In genomic region chr3:88336894-88337293, GRCh38 we compare ENCODE assay signal across 34 cellular contexts.
"Had no signal": no experiment of that assay in that cellular context is flagged by ENCODE, and none has a peak within 500 bp of the region (broad histone marks: within the 10 kb centered on the region; RNA-seq: fewer than 3 reads in every experiment).

No MANE protein-coding gene starts in this region.

- H3K4me3 ChIP-seq: MG63 had no signal

- H3K36me3 ChIP-seq: MG63 had no signal

- H3K27me3 ChIP-seq: MG63 had no signal

- H3K9me3 ChIP-seq: MG63 had no signal

- DNase-seq: Karpas-422, Kasumi-1, MG63, MM.1S, MV-4-11, NCI-H1048, NCI-H1092, NCI-H1092 treated with DMSO at 0.1 percent for 48 hours, NCI-H1105, NCI-H1105 treated with DMSO at 0.1 percent for 48 hours, NCI-H1417, NCI-H1417 treated with DMSO at 0.1 percent for 48 hours, NCI-H1436, NCI-H1436 treated with DMSO at 0.1 percent for 48 hours, NCI-H146, NCI-H1694, NCI-H1694 treated with DMSO at 0.1 percent for 48 hours, NCI-H187, NCI-H187 treated with DMSO at 0.1 percent for 48 hours, NCI-H1930, NCI-H2029, NCI-H2029 treated with DMSO at 0.1 percent for 48 hours, NCI-H2081, NCI-H2081 treated with DMSO at 0.1 percent for 48 hours, NCI-H2107, NCI-H2171, NCI-H2171 treated with DMSO at 0.1 percent for 48 hours, NCI-H2227 treated with DMSO at 0.1 percent for 48 hours, NCI-H226, NCI-H345, NCI-H446, NCI-H446 treated with DMSO at 0.1 percent for 48 hours, NCI-H510A, NCI-H510A treated with DMSO at 0.1 percent for 48 hours had no signal
